13 cellular contexts compared by ENCODE assay signal in the genomic region with DNA sequence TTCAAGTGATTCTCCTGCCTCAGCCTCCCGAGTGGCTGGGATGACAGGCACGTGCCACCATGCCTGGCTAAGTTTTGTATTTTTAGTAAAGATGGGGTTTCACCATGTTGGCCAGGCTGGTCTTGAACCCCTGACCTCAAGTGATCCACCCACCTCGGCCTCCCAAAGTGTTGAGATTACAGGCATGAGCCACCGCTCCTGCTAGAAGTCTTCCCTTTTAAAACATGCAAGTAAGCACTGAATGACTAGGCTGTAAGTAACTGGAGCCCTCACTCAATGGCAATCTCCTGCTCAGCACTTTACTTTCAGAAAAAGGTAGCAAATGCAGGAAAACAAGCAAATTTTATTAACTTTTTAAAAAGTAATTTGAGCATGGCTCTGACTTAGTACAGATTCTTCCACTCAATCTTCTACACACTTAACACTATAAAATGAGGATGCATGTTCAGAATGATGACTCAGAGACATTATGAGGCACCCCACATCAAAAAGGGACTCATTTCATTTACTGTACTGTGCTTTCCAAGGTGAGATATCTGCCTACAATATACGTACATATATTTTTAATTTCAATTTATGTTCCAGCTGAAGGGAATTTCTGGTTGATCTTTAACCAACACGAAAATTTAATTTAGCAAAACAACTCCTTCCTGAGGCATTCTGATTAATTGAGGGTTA. TPM values are rescaled to one million over a fixed set of nuclear protein-coding genes. Genes with fewer than 3 reads are reported as not detected.
A peak's percentile ranks its signal among the peaks of the same experiment; 100 is the strongest.
DNase-seq lines count a peak whose midpoint lies in the region; ATAC-seq, FAIRE-seq and TF ChIP-seq lines count a peak whose summit lies in the region.
"Had no signal": no experiment of that assay in that cellular context is flagged by ENCODE, and none has a peak within 500 bp of the region (broad histone marks: within the 10 kb centered on the region; RNA-seq: fewer than 3 reads in every experiment).

No MANE protein-coding gene starts in this region.

- no peaks in the 10 kb centered on the region for H3K27me3 Mint-ChIP-seq in activated T-cell treated with anti-CD3 and anti-CD28 coated beads, Interleukin-2, amount 50 U/mL, for 24 hours
- no peaks in the 10 kb centered on the region for H3K27me3 Mint-ChIP-seq in stimulated activated naive B cell treated with anti-CD40 and anti-IgM and Interleukin-4, amounts not matched to agents 10 μg/mL and 1 μg/mL and 100 μg/mL, for 72 hours

- no peak overlapping the region for H3K9ac ChIP-seq in K562 (ENCODE audit: insufficient read depth in 1 of 2, low read depth in 2 of 2, low read length in 2 of 2)

- no peak for DNase-seq in activated T-cell treated with anti-CD3 and anti-CD28 coated beads, Interleukin-2, amount 50 U/mL, for 24 hours
- DNase-seq in activated T-cell treated with anti-CD3 and anti-CD28 coated beads, Interleukin-2, amount 50 U/mL, for 1 hour: no peak
- DNase-seq in SW480 (ENCODE audit: low spot score): peak; percentile 66
- no peak for DNase-seq in K562 (ENCODE audit: extremely low read depth in 1 of 4, low spot score in 3 of 4)
- no peak for DNase-seq in stimulated activated naive B cell treated with anti-CD40 and anti-IgM and Interleukin-4, amounts not matched to agents 10 μg/mL and 1 μg/mL and 100 μg/mL, for 72 hours
- DNase-seq in GM19239 (ENCODE audit: insufficient read length, low spot score): no peak
- no peak for DNase-seq in kidney tubule cell (ENCODE audit: low spot score)
- DNase-seq: NCI-H2081 treated with DMSO at 0.1 percent for 48 hours, NCI-H774, posterior cingulate gyrus, SHP77 treated with DMSO at 0.1 percent for 48 hours had no signal

- TF ChIP-seq POLR2A in K562 (conservative IDR thresholded peaks at IDR 0.05): no peak

- TF ChIP-seq EP300 in K562 (IDR thresholded peaks at IDR 0.05; ENCODE audit: low read length): no peak

- H3K9me1 ChIP-seq in K562 (ENCODE audit: control insufficient read depth, insufficient read depth, low read length): no peaks in the 10 kb centered on the region

- H3K4me3 Mint-ChIP-seq in activated T-cell treated with anti-CD3 and anti-CD28 coated beads, Interleukin-2, amount 50 U/mL, for 24 hours: peak overlapping the region; percentile 76
- no peak overlapping the region for H3K4me3 Mint-ChIP-seq in stimulated activated naive B cell treated with anti-CD40 and anti-IgM and Interleukin-4, amounts not matched to agents 10 μg/mL and 1 μg/mL and 100 μg/mL, for 72 hours

- H3K4me3 ChIP-seq in K562: no peak overlapping the region
- H3K4me3 ChIP-seq: thoracic aorta had no signal

- H3K79me2 ChIP-seq in K562 (ENCODE audit: control insufficient read depth, insufficient read depth, low read length): no peaks in the 10 kb centered on the region

- ATAC-seq in K562 (no peak), HG03095 (IDR thresholded peaks at IDR 0.05; ENCODE audit: unreplicated experiment) (no peak)
- ATAC-seq in stimulated activated naive B cell treated with anti-CD40 and anti-IgM and Interleukin-4, amounts not matched to agents 10 μg/mL and 1 μg/mL and 100 μg/mL, for 72 hours (replicated peaks): peak in 1 of 2 donors; percentile 33

- 8% methylated on average over 5 of the region's 6 CpGs for WGBS in K562 (ENCODE audit: insufficient coverage, low coverage, missing lambda C conversion rate)

- FAIRE-seq in K562 (lab: Jason Lieb, UNC) (no peak), GM19239 (lab: Jason Lieb, UNC) (no peak)

- in situ Hi-C loops in K562 (cut with MboI): no loop called here

- BruUV-seq in K562 (replicated peaks; lab: Mats Ljungman, UMichigan): no TSS peak

- no peaks in the 10 kb centered on the region for H3K36me3 Mint-ChIP-seq in activated T-cell treated with anti-CD3 and anti-CD28 coated beads, Interleukin-2, amount 50 U/mL, for 24 hours (ENCODE audit: low read depth)
- H3K36me3 Mint-ChIP-seq in stimulated activated naive B cell treated with anti-CD40 and anti-IgM and Interleukin-4, amounts not matched to agents 10 μg/mL and 1 μg/mL and 100 μg/mL, for 72 hours: peaks cover 9 to 15% of the 10 kb centered on the region in 2 donors

- intact Hi-C loops in K562 (cut with micrococcal nuclease): no loop called here

- H3K4me2 ChIP-seq in K562 (ENCODE audit: insufficient read depth, low read length): no peak overlapping the region

- no peaks in the 10 kb centered on the region for H3K9me3 ChIP-seq in K562 (replicated peaks; ENCODE audit: control insufficient read depth, insufficient read depth, low read depth, low read length)
- H3K9me3 ChIP-seq: thoracic aorta had no signal

- CTCF ChIA-PET in K562 (lab: Yijun Ruan, JAX; ENCODE audit: low intra/inter-chr PET ratio): no interaction called here

- peak overlapping the region; percentile 97 for H3K27ac Mint-ChIP-seq in activated T-cell treated with anti-CD3 and anti-CD28 coated beads, Interleukin-2, amount 50 U/mL, for 24 hours
- peak overlapping the region; percentile 93 for H3K27ac Mint-ChIP-seq in stimulated activated naive B cell treated with anti-CD40 and anti-IgM and Interleukin-4, amounts not matched to agents 10 μg/mL and 1 μg/mL and 100 μg/mL, for 72 hours

- H3K4me1 ChIP-seq in K562 (replicated peaks in 1 of 2; ENCODE audit: control insufficient read depth in 2 of 2, insufficient read depth in 2 of 2, low read length in 2 of 2): no peaks in the 10 kb centered on the region; a peak in 2 of 5 replicates

- POLR2A ChIA-PET in K562 (lab: Yijun Ruan, JAX): interaction anchor here (0.6 kb wide), 1 partner anchor 41 kb away, joined by 3 read pairs; no protein-coding TSS in a partner anchor

- H4K20me1 ChIP-seq in K562 (replicated peaks; ENCODE audit: control insufficient read depth, insufficient read depth, low read length): no peaks in the 10 kb centered on the region

- H2AFZ ChIP-seq in K562 (ENCODE audit: low read depth, low read length): no peak overlapping the region

- no peak for TF ChIP-seq CTCF in K562 (IDR thresholded peaks at IDR 0.05 in 2 of 3, conservative IDR thresholded peaks at IDR 0.05 in 1 of 3; ENCODE audit: insufficient read depth in 2 of 3, low read depth in 1 of 3, low read length in 3 of 3)

- 0 out of 5 replicates have a peak, but pooled peaks cover 0 to 2% of the 10 kb centered on the region in 2 experiments for H3K27me3 ChIP-seq in K562 (ENCODE audit: control insufficient read depth in 2 of 2, insufficient read depth in 2 of 2, low read length in 2 of 2)

- no peak for TF ChIP-seq RAD21 in K562 (CRISPR knock-in tag; conservative IDR thresholded peaks at IDR 0.05 in 1 of 2, IDR thresholded peaks at IDR 0.05 in 1 of 2)

- no peak overlapping the region for H3K27ac ChIP-seq in K562 (ENCODE audit: extremely low read depth, low read depth, low read length)
- H3K27ac ChIP-seq: thoracic aorta had no signal

- H3K9me3 Mint-ChIP-seq in activated T-cell treated with anti-CD3 and anti-CD28 coated beads, Interleukin-2, amount 50 U/mL, for 24 hours: no peaks in the 10 kb centered on the region
- peaks cover 12% of the 10 kb centered on the region in 2 donors for H3K9me3 Mint-ChIP-seq in stimulated activated naive B cell treated with anti-CD40 and anti-IgM and Interleukin-4, amounts not matched to agents 10 μg/mL and 1 μg/mL and 100 μg/mL, for 72 hours

- H3K4me1 Mint-ChIP-seq in activated T-cell treated with anti-CD3 and anti-CD28 coated beads, Interleukin-2, amount 50 U/mL, for 24 hours (ENCODE audit: low read depth): peaks cover 93% of the 10 kb centered on the region
- peaks cover 50 to 73% of the 10 kb centered on the region in 2 donors for H3K4me1 Mint-ChIP-seq in stimulated activated naive B cell treated with anti-CD40 and anti-IgM and Interleukin-4, amounts not matched to agents 10 μg/mL and 1 μg/mL and 100 μg/mL, for 72 hours

- H3K36me3 ChIP-seq in K562 (ENCODE audit: control insufficient read depth, insufficient read depth, low read length): no peaks in the 10 kb centered on the region
- H3K36me3 ChIP-seq: thoracic aorta had no signal

TF ChIP-seq in K562, 482 proteins besides CTCF, POLR2A, EP300 and RAD21 (continues in another document):
- TF ChIP-seq POU5F1 (IDR thresholded peaks at IDR 0.05; ENCODE audit: borderline replicate concordance, low read depth, low read length, partially characterized antibody) (no peak), ZHX1 (conservative IDR thresholded peaks at IDR 0.05; ENCODE audit: low read length) (no peak), ELF1 (tag; IDR thresholded peaks at IDR 0.05) (no peak)

RNA-seq across cellular contexts. Expression of gene NCK2, which starts 6.6 kb away (rescaled TPM):
- 6.2 and 7.3 TPM in 2 replicates for total RNA-seq in K562 (2011; cell fraction: chromatin; rRNA removed; ENCODE audit: low replicate concordance)
- total RNA-seq in K562 (2011; cell fraction: nucleolus; rRNA removed): 5.0 and 5.1 TPM in 2 replicates
- 4.7 and 4.8 TPM in 2 replicates for total RNA-seq in K562 (2011; cell fraction: nucleoplasm; rRNA removed)
- total RNA-seq in K562 (2014; rRNA removed) (23.2 and 24.6 TPM in 2 replicates), K562 (2014; rRNA removed; fragmentation: Illumina TruSeq; extraction: Trizol) (8.6 and 10.8 TPM in 2 replicates), K562 (2015; rRNA removed; fragmentation: Illumina TruSeq; extraction: Trizol) (19.6 and 21.4 TPM in 2 replicates), K562 (2021) (25.8 and 27.9 TPM in 2 replicates)
- polyA plus RNA-seq in K562 (2011; rRNA removed) (4.5 and 4.8 TPM in 2 replicates), K562 (2014; fragmentation: Illumina TruSeq; extraction: Trizol) (15.9 and 21.9 TPM in 2 replicates), K562 (2014; fragmentation: Nextera tagmentation; extraction: Ambion mirVana) (1 to 10 TPM in 1 of 2 experiments, under 1 TPM in 1; 0.90 to 1.8 TPM), K562 (2014; rRNA removed) (24.3 and 26.3 TPM in 2 replicates)
- polyA plus RNA-seq in K562 (2011; cell fraction: cytosol; rRNA removed): 4.3 and 7.8 TPM in 2 replicates
- 3.6 and 5.1 TPM in 2 replicates for polyA plus RNA-seq in K562 (2011; cell fraction: nucleus; rRNA removed)
- 27.1 and 38.2 TPM in 2 replicates for polyA plus RNA-seq in K562 (2012)
- 4.3 and 7.2 TPM in 2 replicates for polyA minus RNA-seq in K562 (2011; rRNA and poly(A)+ RNA removed)
- 2.0 and 2.6 TPM in 2 replicates for polyA minus RNA-seq in K562 (2011; cell fraction: cytosol; rRNA and poly(A)+ RNA removed)
- 4.7 and 5.4 TPM in 2 replicates for polyA minus RNA-seq in K562 (2011; cell fraction: nucleus; rRNA and poly(A)+ RNA removed)
